ENCODE assay signal across 23 cellular contexts in the genomic region with DNA sequence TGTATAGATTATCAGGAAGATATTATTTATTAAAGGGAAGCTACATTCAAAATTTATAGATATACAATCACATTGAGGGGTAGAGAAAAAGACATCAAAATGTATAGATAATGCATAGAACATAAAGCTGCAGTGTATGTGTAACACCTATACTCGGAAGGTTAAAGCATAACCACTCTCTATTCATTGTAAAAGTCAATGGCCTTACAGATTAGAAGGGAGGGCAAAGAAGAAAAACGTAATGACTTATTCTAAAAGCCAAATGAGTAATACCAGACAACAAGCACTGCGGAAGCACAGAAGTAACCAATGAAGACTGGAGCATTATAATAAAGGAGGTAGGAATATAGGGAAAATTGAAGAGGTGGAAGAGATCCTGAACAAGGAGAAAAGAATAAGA. TPM values are rescaled to one million over a fixed set of nuclear protein-coding genes. Genes with fewer than 3 reads are reported as not detected.
DNase-seq lines count a peak whose midpoint lies in the region; ATAC-seq and TF ChIP-seq lines count a peak whose summit lies in the region.
"Had no signal": no experiment of that assay in that cellular context is flagged by ENCODE, and none has a peak within 500 bp of the region (broad histone marks: within the 10 kb centered on the region; RNA-seq: fewer than 3 reads in every experiment).

No MANE protein-coding gene starts in this region.

- no peak for TF ChIP-seq CTCF in neural progenitor cell (IDR thresholded peaks at IDR 0.05)

- H3K27ac ChIP-seq in CD4-positive, CD25-positive, alpha-beta regulatory T cell (ENCODE audit: insufficient read depth, low read length, poor library complexity, severe bottlenecking): no peak overlapping the region
- H3K27ac ChIP-seq in neural progenitor cell: no peak overlapping the region
- H3K27ac ChIP-seq: PC-9, SJCRH30 had no signal

- peaks cover 68% of the 10 kb centered on the region for H3K4me1 Mint-ChIP-seq in activated naive CD8-positive, alpha-beta T cell (ENCODE audit: low read depth)
- H3K4me1 Mint-ChIP-seq in activated naive CD8-positive, alpha-beta T cell treated with anti-CD3 and anti-CD28 coated beads, Interleukin-2, amount 50 U/mL, for 24 hours: peaks cover 60% of the 10 kb centered on the region
- peaks cover 38 to 77% (median 60%) of the 10 kb centered on the region in 4 donors for H3K4me1 Mint-ChIP-seq in CD4-positive, CD25-positive, alpha-beta regulatory T cell
- H3K4me1 Mint-ChIP-seq in activated T-helper 17 cell treated with anti-CD3 and anti-CD28 coated beads, Interleukin-2, amount 50 U/mL, for 72 hours: peaks cover 44% of the 10 kb centered on the region
- no peaks in the 10 kb centered on the region for H3K4me1 Mint-ChIP-seq in neural progenitor cell
- H3K4me1 Mint-ChIP-seq: GM23338, H9 had no signal

- no peak overlapping the region for H2AFZ ChIP-seq in neural progenitor cell (replicated peaks)
- H2AFZ ChIP-seq: GM23338, PC-9 had no signal

- no peaks in the 10 kb centered on the region for H3K9me3 ChIP-seq in CD4-positive, CD25-positive, alpha-beta regulatory T cell (ENCODE audit: control insufficient read depth in 2 of 2, low read length in 2 of 2)
- no peaks in the 10 kb centered on the region for H3K9me3 ChIP-seq in neural progenitor cell (ENCODE audit: low read depth)
- H3K9me3 ChIP-seq: Caco-2, MG63, SJCRH30 had no signal

- H3F3A ChIP-seq in neural progenitor cell (ENCODE audit: low read depth): no peaks in the 10 kb centered on the region

- H3K4me3 Mint-ChIP-seq in activated naive CD8-positive, alpha-beta T cell: no peak overlapping the region
- no peak overlapping the region for H3K4me3 Mint-ChIP-seq in activated naive CD8-positive, alpha-beta T cell treated with anti-CD3 and anti-CD28 coated beads, Interleukin-2, amount 50 U/mL, for 24 hours
- peak overlapping the region in 2 of 4 donors; percentile 37 to 68 for H3K4me3 Mint-ChIP-seq in CD4-positive, CD25-positive, alpha-beta regulatory T cell
- H3K4me3 Mint-ChIP-seq in activated T-helper 17 cell treated with anti-CD3 and anti-CD28 coated beads, Interleukin-2, amount 50 U/mL, for 72 hours: peak overlapping the region; percentile 12
- H3K4me3 Mint-ChIP-seq in neural progenitor cell: no peak overlapping the region
- H3K4me3 Mint-ChIP-seq: GM23338, H9, HFFc6 had no signal

- H3K4me2 ChIP-seq in neural progenitor cell: no peak overlapping the region
- H3K4me2 ChIP-seq: GM23338, PC-9 had no signal

- H3K9me3 Mint-ChIP-seq in activated naive CD8-positive, alpha-beta T cell (ENCODE audit: low read depth): no peaks in the 10 kb centered on the region
- H3K9me3 Mint-ChIP-seq in activated naive CD8-positive, alpha-beta T cell treated with anti-CD3 and anti-CD28 coated beads, Interleukin-2, amount 50 U/mL, for 24 hours: no peaks in the 10 kb centered on the region
- H3K9me3 Mint-ChIP-seq in CD4-positive, CD25-positive, alpha-beta regulatory T cell: no peaks in the 10 kb centered on the region
- no peaks in the 10 kb centered on the region for H3K9me3 Mint-ChIP-seq in activated T-helper 17 cell treated with anti-CD3 and anti-CD28 coated beads, Interleukin-2, amount 50 U/mL, for 72 hours
- no peaks in the 10 kb centered on the region for H3K9me3 Mint-ChIP-seq in neural progenitor cell
- H3K9me3 Mint-ChIP-seq: GM23338, H9, HFFc6 had no signal

- no peaks in the 10 kb centered on the region for H3K27me3 Mint-ChIP-seq in activated naive CD8-positive, alpha-beta T cell
- no peaks in the 10 kb centered on the region for H3K27me3 Mint-ChIP-seq in activated naive CD8-positive, alpha-beta T cell treated with anti-CD3 and anti-CD28 coated beads, Interleukin-2, amount 50 U/mL, for 24 hours
- H3K27me3 Mint-ChIP-seq in CD4-positive, CD25-positive, alpha-beta regulatory T cell: no peaks in the 10 kb centered on the region
- H3K27me3 Mint-ChIP-seq in activated T-helper 17 cell treated with anti-CD3 and anti-CD28 coated beads, Interleukin-2, amount 50 U/mL, for 72 hours: no peaks in the 10 kb centered on the region
- H3K27me3 Mint-ChIP-seq in neural progenitor cell (ENCODE audit: insufficient read depth, low read depth): no peaks in the 10 kb centered on the region

- H3K4me3 ChIP-seq in CD4-positive, CD25-positive, alpha-beta regulatory T cell (ENCODE audit: low read depth, low read length): peak overlapping the region; percentile 24
- no peak overlapping the region for H3K4me3 ChIP-seq in neural progenitor cell
- H3K4me3 ChIP-seq: GM12878, GM23338, MG63, PC-9, SJCRH30 had no signal

- peaks cover 16% of the 10 kb centered on the region for H3K36me3 Mint-ChIP-seq in activated naive CD8-positive, alpha-beta T cell
- H3K36me3 Mint-ChIP-seq in activated naive CD8-positive, alpha-beta T cell treated with anti-CD3 and anti-CD28 coated beads, Interleukin-2, amount 50 U/mL, for 24 hours (ENCODE audit: low read depth): peaks cover 40% of the 10 kb centered on the region
- peaks cover 28% of the 10 kb centered on the region for H3K36me3 Mint-ChIP-seq in CD4-positive, CD25-positive, alpha-beta regulatory T cell
- peaks cover 84% of the 10 kb centered on the region for H3K36me3 Mint-ChIP-seq in activated T-helper 17 cell treated with anti-CD3 and anti-CD28 coated beads, Interleukin-2, amount 50 U/mL, for 72 hours (ENCODE audit: low read depth)
- H3K36me3 Mint-ChIP-seq in neural progenitor cell: peaks cover 11% of the 10 kb centered on the region

- H4K20me1 ChIP-seq in neural progenitor cell (ENCODE audit: low read depth): peaks cover 27% of the 10 kb centered on the region

- peaks cover 91% of the 10 kb centered on the region for H3K79me2 ChIP-seq in neural progenitor cell (ENCODE audit: low read depth)

- no peak for DNase-seq in activated naive CD8-positive, alpha-beta T cell treated with anti-CD3 and anti-CD28 coated beads, Interleukin-2, amount 50 U/mL, for 24 hours
- no peak for DNase-seq in CD4-positive, CD25-positive, alpha-beta regulatory T cell
- no peak for DNase-seq in neural progenitor cell (ENCODE audit: low spot score)
- DNase-seq: AML-193, Caco-2, EL, GDM1, H9, HFFc6, KBM-7, MG63, NCI-H2029 treated with DMSO at 0.1 percent for 48 hours, NCI-H526 treated with DMSO at 0.1 percent for 48 hours, PC-9, SJCRH30 had no signal

- peaks cover 31% of the 10 kb centered on the region for H3K36me3 ChIP-seq in CD4-positive, CD25-positive, alpha-beta regulatory T cell (ENCODE audit: control insufficient read depth, insufficient read depth, low read length)
- peaks cover 6% of the 10 kb centered on the region for H3K36me3 ChIP-seq in neural progenitor cell

- peak overlapping the region; percentile 61 for H3K27ac Mint-ChIP-seq in activated naive CD8-positive, alpha-beta T cell
- H3K27ac Mint-ChIP-seq in activated naive CD8-positive, alpha-beta T cell treated with anti-CD3 and anti-CD28 coated beads, Interleukin-2, amount 50 U/mL, for 24 hours: no peak overlapping the region
- peak overlapping the region in 2 of 3 donors; percentile 23 to 60 for H3K27ac Mint-ChIP-seq in CD4-positive, CD25-positive, alpha-beta regulatory T cell
- no peak overlapping the region for H3K27ac Mint-ChIP-seq in activated T-helper 17 cell treated with anti-CD3 and anti-CD28 coated beads, Interleukin-2, amount 50 U/mL, for 72 hours
- H3K27ac Mint-ChIP-seq in neural progenitor cell: no peak overlapping the region
- H3K27ac Mint-ChIP-seq: GM23338, HFFc6 had no signal

- no peaks in the 10 kb centered on the region for H3K27me3 ChIP-seq in CD4-positive, CD25-positive, alpha-beta regulatory T cell (ENCODE audit: control insufficient read depth, insufficient read depth, low read length)
- no peaks in the 10 kb centered on the region for H3K27me3 ChIP-seq in neural progenitor cell
- H3K27me3 ChIP-seq: MG63, SJCRH30 had no signal

- no peak for ATAC-seq in activated naive CD8-positive, alpha-beta T cell treated with anti-CD3 and anti-CD28 coated beads, Interleukin-2, amount 50 U/mL, for 24 hours
- ATAC-seq in CD4-positive, CD25-positive, alpha-beta regulatory T cell (ENCODE audit: low read depth in 2 of 2): no peak
- ATAC-seq in activated T-helper 17 cell treated with anti-CD3 and anti-CD28 coated beads, Interleukin-2, amount 50 U/mL, for 72 hours (replicated peaks): peak; percentile 37
- ATAC-seq in GM21381 (IDR thresholded peaks at IDR 0.05; ENCODE audit: unreplicated experiment): no peak
- no peak for ATAC-seq in HG02759 (IDR thresholded peaks at IDR 0.05; ENCODE audit: unreplicated experiment)
- ATAC-seq: GM12878, GM23338, Right ventricle myocardium inferior, SK-N-SH treated with all-trans-retinoic acid at 6 μM for 48 hours had no signal

- H3K4me1 ChIP-seq in CD4-positive, CD25-positive, alpha-beta regulatory T cell (ENCODE audit: control insufficient read depth, insufficient read depth, low read length, poor library complexity, severe bottlenecking): peaks cover 44% of the 10 kb centered on the region
- H3K4me1 ChIP-seq in neural progenitor cell: no peaks in the 10 kb centered on the region
- H3K4me1 ChIP-seq: Caco-2, SJCRH30 had no signal

- no peak overlapping the region for H3K9ac ChIP-seq in neural progenitor cell

RNA-seq across cellular contexts. Expression of gene HBS1L, which starts 11.3 kb away (rescaled TPM):
- total RNA-seq in CD4-positive, CD25-positive, alpha-beta regulatory T cell: 109 TPM
- 10 to 100 TPM; 49.4 to 66.8 (median 61.8) TPM for polyA plus RNA-seq in CD4-positive, CD25-positive, alpha-beta regulatory T cell
- 100 to 1,000 TPM; 149 to 167 TPM for total RNA-seq in activated T-helper 17 cell treated with anti-CD3 and anti-CD28 coated beads, Interleukin-2, amount 50 U/mL, for 72 hours
- 149 and 215 TPM in 2 replicates for total RNA-seq in neural progenitor cell (ENCODE audit: low replicate concordance)

Comparison
In these comparisons a context has a peak if more than half of its experiments do, and no peak if none do; other contexts are left out.
1. H3K27ac Mint-ChIP-seq: peak in activated naive CD8-positive, alpha-beta T cell (single experiment) and CD4-positive, CD25-positive, alpha-beta regulatory T cell (2 of 3); none in activated naive CD8-positive, alpha-beta T cell treated with anti-CD3 and anti-CD28 coated beads, Interleukin-2, amount 50 U/mL, for 24 hours (single experiment), activated T-helper 17 cell treated with anti-CD3 and anti-CD28 coated beads, Interleukin-2, amount 50 U/mL, for 72 hours (single experiment) and neural progenitor cell (single experiment).